3 cellular contexts compared by ENCODE assay signal in genomic region chr7:36273836-36274235, GRCh38.
TF ChIP-seq lines count a peak whose summit lies in the region.

No MANE protein-coding gene starts in this region.

TF ChIP-seq in liver, 16 proteins besides CTCF, POLR2A, EP300 and RAD21:
- TF ChIP-seq SP1 (IDR thresholded peaks at IDR 0.05) (no peak), FOXA2 (IDR thresholded peaks at IDR 0.05) (no peak), HNF4G (IDR thresholded peaks at IDR 0.05) (no peak), FOXA1 (IDR thresholded peaks at IDR 0.05) (no peak), EGR1 (IDR thresholded peaks at IDR 0.05; ENCODE audit: low read depth in 2 of 2) (no peak), ZBTB33 (IDR thresholded peaks at IDR 0.05) (no peak), TAF1 (conservative IDR thresholded peaks at IDR 0.05) (no peak), MAX (IDR thresholded peaks at IDR 0.05) (no peak)
- TF ChIP-seq, protein P1, sequence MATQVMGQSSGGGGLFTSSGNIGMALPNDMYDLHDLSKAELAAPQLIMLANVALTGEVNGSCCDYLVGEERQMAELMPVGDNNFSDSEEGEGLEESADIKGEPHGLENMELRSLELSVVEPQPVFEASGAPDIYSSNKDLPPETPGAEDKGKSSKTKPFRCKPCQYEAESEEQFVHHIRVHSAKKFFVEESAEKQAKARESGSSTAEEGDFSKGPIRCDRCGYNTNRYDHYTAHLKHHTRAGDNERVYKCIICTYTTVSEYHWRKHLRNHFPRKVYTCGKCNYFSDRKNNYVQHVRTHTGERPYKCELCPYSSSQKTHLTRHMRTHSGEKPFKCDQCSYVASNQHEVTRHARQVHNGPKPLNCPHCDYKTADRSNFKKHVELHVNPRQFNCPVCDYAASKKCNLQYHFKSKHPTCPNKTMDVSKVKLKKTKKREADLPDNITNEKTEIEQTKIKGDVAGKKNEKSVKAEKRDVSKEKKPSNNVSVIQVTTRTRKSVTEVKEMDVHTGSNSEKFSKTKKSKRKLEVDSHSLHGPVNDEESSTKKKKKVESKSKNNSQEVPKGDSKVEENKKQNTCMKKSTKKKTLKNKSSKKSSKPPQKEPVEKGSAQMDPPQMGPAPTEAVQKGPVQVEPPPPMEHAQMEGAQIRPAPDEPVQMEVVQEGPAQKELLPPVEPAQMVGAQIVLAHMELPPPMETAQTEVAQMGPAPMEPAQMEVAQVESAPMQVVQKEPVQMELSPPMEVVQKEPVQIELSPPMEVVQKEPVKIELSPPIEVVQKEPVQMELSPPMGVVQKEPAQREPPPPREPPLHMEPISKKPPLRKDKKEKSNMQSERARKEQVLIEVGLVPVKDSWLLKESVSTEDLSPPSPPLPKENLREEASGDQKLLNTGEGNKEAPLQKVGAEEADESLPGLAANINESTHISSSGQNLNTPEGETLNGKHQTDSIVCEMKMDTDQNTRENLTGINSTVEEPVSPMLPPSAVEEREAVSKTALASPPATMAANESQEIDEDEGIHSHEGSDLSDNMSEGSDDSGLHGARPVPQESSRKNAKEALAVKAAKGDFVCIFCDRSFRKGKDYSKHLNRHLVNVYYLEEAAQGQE (IDR thresholded peaks at IDR 0.05), result no peak
- TF ChIP-seq, protein P2, sequence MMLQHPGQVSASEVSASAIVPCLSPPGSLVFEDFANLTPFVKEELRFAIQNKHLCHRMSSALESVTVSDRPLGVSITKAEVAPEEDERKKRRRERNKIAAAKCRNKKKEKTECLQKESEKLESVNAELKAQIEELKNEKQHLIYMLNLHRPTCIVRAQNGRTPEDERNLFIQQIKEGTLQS (IDR thresholded peaks at IDR 0.05), result no peak
TF ChIP-seq in liver: peak in this region for 0.

TF ChIP-seq in HepG2, 621 proteins besides CTCF, POLR2A, EP300 and RAD21:
- TF ChIP-seq DNMT3B (CRISPR knock-in tag; conservative IDR thresholded peaks at IDR 0.05), result no peak
- no peak for TF ChIP-seq ZNF761 (CRISPR knock-in tag; conservative IDR thresholded peaks at IDR 0.05)
- no peak for TF ChIP-seq MAF1 (CRISPR knock-in tag; IDR thresholded peaks at IDR 0.05; ENCODE audit: borderline replicate concordance)
- TF ChIP-seq, protein P3, sequence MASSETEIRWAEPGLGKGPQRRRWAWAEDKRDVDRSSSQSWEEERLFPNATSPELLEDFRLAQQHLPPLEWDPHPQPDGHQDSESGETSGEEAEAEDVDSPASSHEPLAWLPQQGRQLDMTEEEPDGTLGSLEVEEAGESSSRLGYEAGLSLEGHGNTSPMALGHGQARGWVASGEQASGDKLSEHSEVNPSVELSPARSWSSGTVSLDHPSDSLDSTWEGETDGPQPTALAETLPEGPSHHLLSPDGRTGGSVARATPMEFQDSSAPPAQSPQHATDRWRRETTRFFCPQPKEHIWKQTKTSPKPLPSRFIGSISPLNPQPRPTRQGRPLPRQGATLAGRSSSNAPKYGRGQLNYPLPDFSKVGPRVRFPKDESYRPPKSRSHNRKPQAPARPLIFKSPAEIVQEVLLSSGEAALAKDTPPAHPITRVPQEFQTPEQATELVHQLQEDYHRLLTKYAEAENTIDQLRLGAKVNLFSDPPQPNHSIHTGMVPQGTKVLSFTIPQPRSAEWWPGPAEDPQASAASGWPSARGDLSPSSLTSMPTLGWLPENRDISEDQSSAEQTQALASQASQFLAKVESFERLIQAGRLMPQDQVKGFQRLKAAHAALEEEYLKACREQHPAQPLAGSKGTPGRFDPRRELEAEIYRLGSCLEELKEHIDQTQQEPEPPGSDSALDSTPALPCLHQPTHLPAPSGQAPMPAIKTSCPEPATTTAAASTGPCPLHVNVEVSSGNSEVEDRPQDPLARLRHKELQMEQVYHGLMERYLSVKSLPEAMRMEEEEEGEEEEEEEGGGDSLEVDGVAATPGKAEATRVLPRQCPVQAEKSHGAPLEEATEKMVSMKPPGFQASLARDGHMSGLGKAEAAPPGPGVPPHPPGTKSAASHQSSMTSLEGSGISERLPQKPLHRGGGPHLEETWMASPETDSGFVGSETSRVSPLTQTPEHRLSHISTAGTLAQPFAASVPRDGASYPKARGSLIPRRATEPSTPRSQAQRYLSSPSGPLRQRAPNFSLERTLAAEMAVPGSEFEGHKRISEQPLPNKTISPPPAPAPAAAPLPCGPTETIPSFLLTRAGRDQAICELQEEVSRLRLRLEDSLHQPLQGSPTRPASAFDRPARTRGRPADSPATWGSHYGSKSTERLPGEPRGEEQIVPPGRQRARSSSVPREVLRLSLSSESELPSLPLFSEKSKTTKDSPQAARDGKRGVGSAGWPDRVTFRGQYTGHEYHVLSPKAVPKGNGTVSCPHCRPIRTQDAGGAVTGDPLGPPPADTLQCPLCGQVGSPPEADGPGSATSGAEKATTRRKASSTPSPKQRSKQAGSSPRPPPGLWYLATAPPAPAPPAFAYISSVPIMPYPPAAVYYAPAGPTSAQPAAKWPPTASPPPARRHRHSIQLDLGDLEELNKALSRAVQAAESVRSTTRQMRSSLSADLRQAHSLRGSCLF (CRISPR knock-in tag; IDR thresholded peaks at IDR 0.05; ENCODE audit: borderline replicate concordance), result no peak
- TF ChIP-seq ZFP90 (CRISPR knock-in tag; IDR thresholded peaks at IDR 0.05; ENCODE audit: borderline replicate concordance), result no peak
- no peak for TF ChIP-seq MXD1 (CRISPR knock-in tag; IDR thresholded peaks at IDR 0.05)
- no peak for TF ChIP-seq KAT2B (IDR thresholded peaks at IDR 0.05; ENCODE audit: borderline replicate concordance, low read depth, low read length)
- TF ChIP-seq ZFP1 (CRISPR knock-in tag; IDR thresholded peaks at IDR 0.05), result no peak
- no peak for TF ChIP-seq NR3C1 (CRISPR knock-in tag; IDR thresholded peaks at IDR 0.05)
- no peak for TF ChIP-seq ZMAT3 (CRISPR knock-in tag; conservative IDR thresholded peaks at IDR 0.05)
- no peak for TF ChIP-seq ZNF674 (CRISPR knock-in tag; IDR thresholded peaks at IDR 0.05; ENCODE audit: low read depth)
- TF ChIP-seq HNRNPUL1 (IDR thresholded peaks at IDR 0.05; ENCODE audit: low read depth, low read length), result no peak
- TF ChIP-seq ZNF276 (CRISPR knock-in tag; IDR thresholded peaks at IDR 0.05; ENCODE audit: low read depth), result no peak
- TF ChIP-seq, protein P4, sequence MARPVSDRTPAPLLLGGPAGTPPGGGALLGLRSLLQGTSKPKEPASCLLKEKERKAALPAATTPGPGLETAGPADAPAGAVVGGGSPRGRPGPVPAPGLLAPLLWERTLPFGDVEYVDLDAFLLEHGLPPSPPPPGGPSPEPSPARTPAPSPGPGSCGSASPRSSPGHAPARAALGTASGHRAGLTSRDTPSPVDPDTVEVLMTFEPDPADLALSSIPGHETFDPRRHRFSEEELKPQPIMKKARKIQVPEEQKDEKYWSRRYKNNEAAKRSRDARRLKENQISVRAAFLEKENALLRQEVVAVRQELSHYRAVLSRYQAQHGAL (CRISPR knock-in tag; IDR thresholded peaks at IDR 0.05; ENCODE audit: not compliant biosample characterization), result no peak
- TF ChIP-seq TAF15 (IDR thresholded peaks at IDR 0.05; ENCODE audit: low read depth, low read length, poor library complexity, severe bottlenecking), result no peak
- TF ChIP-seq ZEB1 (IDR thresholded peaks at IDR 0.05; ENCODE audit: insufficient replicate concordance, low read depth), result no peak
- no peak for TF ChIP-seq BORCS8-MEF2B (CRISPR knock-in tag; IDR thresholded peaks at IDR 0.05)
- TF ChIP-seq ZNF510 (CRISPR knock-in tag; IDR thresholded peaks at IDR 0.05; ENCODE audit: low read depth), result no peak
- no peak for TF ChIP-seq ZNF354B (CRISPR knock-in tag; IDR thresholded peaks at IDR 0.05)
- no peak for TF ChIP-seq CEBPG (CRISPR knock-in tag; IDR thresholded peaks at IDR 0.05)

TF ChIP-seq in H1, 55 proteins besides CTCF, POLR2A, EP300 and RAD21:
- no peak for TF ChIP-seq BACH1 (IDR thresholded peaks at IDR 0.05; ENCODE audit: low read length)
- no peak for TF ChIP-seq FOSL1 (IDR thresholded peaks at IDR 0.05; ENCODE audit: insufficient read depth, low read depth, low read length)
- no peak for TF ChIP-seq CREB1 (IDR thresholded peaks at IDR 0.05)
- TF ChIP-seq MAX (IDR thresholded peaks at IDR 0.05), result no peak
- TF ChIP-seq RBBP5 (IDR thresholded peaks at IDR 0.05; ENCODE audit: borderline replicate concordance, low read depth, low read length), result no peak
- no peak for TF ChIP-seq GABPA (IDR thresholded peaks at IDR 0.05; ENCODE audit: borderline replicate concordance, insufficient read depth, low read length)
- no peak for TF ChIP-seq ATF2 (IDR thresholded peaks at IDR 0.05; ENCODE audit: low read length)
- no peak for TF ChIP-seq TAF1 (IDR thresholded peaks at IDR 0.05; ENCODE audit: low read depth, low read length)
- no peak for TF ChIP-seq SRF (IDR thresholded peaks at IDR 0.05; ENCODE audit: low read depth, low read length)
- TF ChIP-seq, protein P5, sequence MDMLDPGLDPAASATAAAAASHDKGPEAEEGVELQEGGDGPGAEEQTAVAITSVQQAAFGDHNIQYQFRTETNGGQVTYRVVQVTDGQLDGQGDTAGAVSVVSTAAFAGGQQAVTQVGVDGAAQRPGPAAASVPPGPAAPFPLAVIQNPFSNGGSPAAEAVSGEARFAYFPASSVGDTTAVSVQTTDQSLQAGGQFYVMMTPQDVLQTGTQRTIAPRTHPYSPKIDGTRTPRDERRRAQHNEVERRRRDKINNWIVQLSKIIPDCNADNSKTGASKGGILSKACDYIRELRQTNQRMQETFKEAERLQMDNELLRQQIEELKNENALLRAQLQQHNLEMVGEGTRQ (IDR thresholded peaks at IDR 0.05; ENCODE audit: low read length), result no peak
- TF ChIP-seq HDAC6 (IDR thresholded peaks at IDR 0.05; ENCODE audit: low read depth, low read length), result no peak
- no peak for TF ChIP-seq MAFK (IDR thresholded peaks at IDR 0.05; ENCODE audit: low read depth, low read length)
- no peak for TF ChIP-seq TAF7 (optimal IDR thresholded peaks at IDR 0.05; ENCODE audit: borderline replicate concordance, low read depth, low read length)
- no peak for TF ChIP-seq KDM4A (IDR thresholded peaks at IDR 0.05; ENCODE audit: low read depth, low read length, severe bottlenecking)
- no peak for TF ChIP-seq POLR2AphosphoS5 (IDR thresholded peaks at IDR 0.05; ENCODE audit: low read depth, low read length)
- TF ChIP-seq EGR1 (IDR thresholded peaks at IDR 0.05; ENCODE audit: borderline replicate concordance, low read depth, low read length), result no peak
- no peak for TF ChIP-seq POU5F1 (IDR thresholded peaks at IDR 0.05; ENCODE audit: low read depth, low read length)
- TF ChIP-seq CBX5 (IDR thresholded peaks at IDR 0.05; ENCODE audit: low read depth, low read length), result no peak
